8 cellular contexts compared by ENCODE assay signal in the genomic region with DNA sequence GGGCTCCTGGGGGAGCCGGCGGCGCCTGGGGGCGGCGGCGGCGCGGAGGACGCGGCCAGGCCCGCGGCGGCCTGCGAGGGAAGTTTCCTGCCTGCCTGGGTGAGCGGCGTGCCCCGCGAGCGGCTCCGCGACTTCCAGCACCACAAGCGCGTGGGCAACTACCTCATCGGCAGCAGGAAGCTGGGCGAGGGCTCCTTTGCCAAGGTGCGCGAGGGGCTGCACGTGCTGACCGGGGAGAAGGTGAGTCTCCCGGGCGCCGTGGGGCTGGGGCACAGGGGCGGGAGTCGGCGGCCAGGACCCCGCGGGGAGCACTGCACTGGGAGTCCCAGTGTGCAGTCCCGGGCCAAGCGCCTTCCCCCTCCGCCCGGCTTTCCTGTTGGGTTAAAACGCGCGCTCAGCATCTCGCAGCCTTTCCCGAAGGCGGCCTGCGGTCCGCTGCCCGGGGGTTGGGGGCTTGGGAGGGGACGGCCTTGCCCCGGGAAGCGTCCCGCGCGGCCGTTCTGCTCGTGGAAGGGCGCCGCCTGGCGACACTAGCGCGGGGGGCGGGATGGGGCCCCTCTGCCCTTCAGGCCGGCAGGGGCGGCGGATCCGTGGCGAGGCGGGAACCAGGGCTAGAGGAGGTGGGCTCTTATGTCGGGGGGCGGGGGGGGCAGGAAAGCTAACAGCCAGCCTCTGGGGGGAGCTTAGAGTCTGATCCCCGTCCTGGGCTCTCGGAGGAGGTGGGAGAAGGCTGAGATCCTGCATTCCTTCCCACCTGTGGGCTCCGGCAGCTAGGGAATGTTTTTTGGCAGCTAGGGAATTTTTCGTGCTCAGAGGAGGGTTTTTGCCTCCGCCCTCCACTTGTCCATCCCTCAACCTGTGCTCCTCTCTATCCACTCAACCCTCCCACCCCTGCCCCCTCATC. TPM values are rescaled to one million over a fixed set of nuclear protein-coding genes. Genes with fewer than 3 reads are reported as not detected.
A peak's percentile ranks its signal among the peaks of the same experiment; 100 is the strongest.
DNase-seq lines count a peak whose midpoint lies in the region; ATAC-seq and TF ChIP-seq lines count a peak whose summit lies in the region.

No MANE protein-coding gene starts in this region.

- H3K36me3 ChIP-seq in tibial nerve = no peaks in the 10 kb centered on the region

- no peak overlapping the region for H3K27ac ChIP-seq in tibial nerve

- no peaks in the 10 kb centered on the region for H3K9me3 ChIP-seq in tibial nerve

- H3K36me3 Mint-ChIP-seq in activated CD4-positive, alpha-beta T cell treated with anti-CD3 and anti-CD28 coated beads for 36 hours (ENCODE audit: low read depth) = no peaks in the 10 kb centered on the region
- peaks cover 5% of the 10 kb centered on the region for H3K36me3 Mint-ChIP-seq in nephron (ENCODE audit: low read depth)

- WGBS in tibial nerve, 2 donors = 2 to 23% methylated on average over 4 to 67 of the region's 77 CpGs

- TF ChIP-seq CTCF in epithelial cell of esophagus (IDR thresholded peaks at IDR 0.05; ENCODE audit: insufficient read depth, low read depth, low read length, missing control alignments) = peak; percentile 8
- TF ChIP-seq CTCF in nephron (IDR thresholded peaks at IDR 0.05; ENCODE audit: unreplicated experiment in 3 of 3) = peak; percentile 64 to 71 (median 70)
- peak; percentile 38 to 64 (median 46) for TF ChIP-seq CTCF in tibial nerve (IDR thresholded peaks at IDR 0.05)

- no peak for TF ChIP-seq EP300 in tibial nerve (IDR thresholded peaks at IDR 0.05)

- H3K4me3 ChIP-seq in epithelial cell of esophagus (ENCODE audit: low read length) (no peak overlapping the region), tibial nerve (peak overlapping the region; percentile 37 to 68 (median 52))

- ATAC-seq in activated CD4-positive, alpha-beta T cell treated with anti-CD3 and anti-CD28 coated beads for 36 hours = peak; percentile 56
- ATAC-seq in GM21360 (IDR thresholded peaks at IDR 0.05; ENCODE audit: unreplicated experiment) (no peak), GM18861 (IDR thresholded peaks at IDR 0.05; ENCODE audit: unreplicated experiment) (no peak)

- H3K27me3 ChIP-seq in tibial nerve = peaks cover 0 to 16% of the 10 kb centered on the region in 2 donors

- H3K27ac Mint-ChIP-seq in activated CD4-positive, alpha-beta T cell treated with anti-CD3 and anti-CD28 coated beads for 36 hours = no peak overlapping the region
- peak overlapping the region; percentile 61 to 84 (median 74) for H3K27ac Mint-ChIP-seq in nephron

- intact Hi-C loops in activated CD4-positive, alpha-beta T cell treated with anti-CD3 and anti-CD28 coated beads for 36 hours (cut with DNase I, micrococcal nuclease) = loop anchor here in 1 of 2 experiments (2.0 to 10.0 kb wide), 3 partner anchors 87 to 711 kb away; partner anchors contain the start of genes MIS18A and TCP10L

- H3K27me3 Mint-ChIP-seq in activated CD4-positive, alpha-beta T cell treated with anti-CD3 and anti-CD28 coated beads for 36 hours = peaks cover 48% of the 10 kb centered on the region
- peaks cover 14% of the 10 kb centered on the region for H3K27me3 Mint-ChIP-seq in nephron (ENCODE audit: low read depth)

- H3K9me3 Mint-ChIP-seq in activated CD4-positive, alpha-beta T cell treated with anti-CD3 and anti-CD28 coated beads for 36 hours (ENCODE audit: low read depth) = no peaks in the 10 kb centered on the region
- H3K9me3 Mint-ChIP-seq in nephron = no peaks in the 10 kb centered on the region

- no peak overlapping the region for H3K4me3 Mint-ChIP-seq in activated CD4-positive, alpha-beta T cell treated with anti-CD3 and anti-CD28 coated beads for 36 hours
- peak overlapping the region; percentile 89 to 94 (median 90) for H3K4me3 Mint-ChIP-seq in nephron

- CTCF ChIA-PET in activated CD4-positive, alpha-beta T cell treated with anti-CD3 and anti-CD28 coated beads for 36 hours (lab: Charles Lee) = interaction anchor here (0.7 to 1.3 kb wide), 5 partner anchors 8 to 255 kb away, joined by 3 read pairs; no protein-coding TSS in a partner anchor

- in situ Hi-C loops in Caki2 (cut with HindIII; ENCODE audit: low pct_unique_long_range_greater_than_20kb, low sequenced_read_pairs) = no loop called here

- H3K4me1 ChIP-seq in tibial nerve = peaks cover 0 to 26% (median 12%) of the 10 kb centered on the region in 4 donors

- DNase-seq in Caki2 (ENCODE audit: low read depth) (peak; percentile 55), Kasumi-1 (lab: John Stamatoyannopoulos, UW) (peak; percentile 9 to 22), epithelial cell of esophagus (ENCODE audit: low read depth) (no peak), tibial nerve (ENCODE audit: low spot score in 2 of 2) (peak in 1 of 2 donors; percentile 35)
- DNase-seq in activated CD4-positive, alpha-beta T cell treated with anti-CD3 and anti-CD28 coated beads for 36 hours = peak; percentile 75

- TF ChIP-seq POLR2A in tibial nerve (IDR thresholded peaks at IDR 0.05) = no peak

- POLR2A ChIA-PET in activated CD4-positive, alpha-beta T cell treated with anti-CD3 and anti-CD28 coated beads for 36 hours (lab: Charles Lee) = interaction anchor here (0.6 kb wide), 1 partner anchor 697 kb away, joined by 3 read pairs; no protein-coding TSS in a partner anchor

- peaks cover 6% of the 10 kb centered on the region for H3K4me1 Mint-ChIP-seq in activated CD4-positive, alpha-beta T cell treated with anti-CD3 and anti-CD28 coated beads for 36 hours
- peaks cover 51% of the 10 kb centered on the region for H3K4me1 Mint-ChIP-seq in nephron

RNA-seq across cellular contexts. Expression of gene HUNK, which starts 1.1 kb away (rescaled TPM):
- 4.5 and 11.2 TPM in 2 replicates for total RNA-seq in Caki2 (2014; rRNA removed; shearing (Covaris generic); ENCODE audit: low replicate concordance)
- under 1 TPM; 0.02 to 0.27 TPM for total RNA-seq in activated CD4-positive, alpha-beta T cell treated with anti-CD3 and anti-CD28 coated beads for 36 hours
- under 1 TPM in 3 of 4 donors, not detected in 1; 0.20 to 0.30 (median 0.21) TPM for total RNA-seq in tibial nerve

Comparison
In these comparisons a context has a peak if more than half of its experiments do, and no peak if none do; other contexts are left out.
1. CTCF ChIP-seq: peak in every context shown above with its lines; median percentile 70 in nephron; 46 in tibial nerve; 8 in epithelial cell of esophagus.